Comparison of ENCODE assay signal across 26 cellular contexts in genomic region chr14:31124197-31124596, GRCh38.
DNase-seq lines count a peak whose midpoint lies in the region; ATAC-seq and TF ChIP-seq lines count a peak whose summit lies in the region.
"Had no signal": no experiment of that assay in that cellular context is flagged by ENCODE, and none has a peak within 500 bp of the region (broad histone marks: within the 10 kb centered on the region; RNA-seq: fewer than 3 reads in every experiment).

No MANE protein-coding gene starts in this region.

- H3K27me3 Mint-ChIP-seq in activated CD4-positive, alpha-beta T cell treated with anti-CD3 and anti-CD28 coated beads, Interleukin-2, amount 10 ng/mL, durations not matched to agents 7 days and 5 days, result no peaks in the 10 kb centered on the region
- no peaks in the 10 kb centered on the region for H3K27me3 Mint-ChIP-seq in naive thymus-derived CD8-positive, alpha-beta T cell

- H3K4me1 ChIP-seq in HUES64 (ENCODE audit: insufficient read depth, low read length), result peaks cover 24% of the 10 kb centered on the region
- H3K4me1 ChIP-seq in spleen, result peaks cover 0 to 37% (median 23%) of the 10 kb centered on the region in 6 donors
- H3K4me1 ChIP-seq: gastroesophageal sphincter, uterus had no signal

- no peaks in the 10 kb centered on the region for H3K27me3 ChIP-seq in HUES64 (ENCODE audit: insufficient read depth, low read length)
- no peaks in the 10 kb centered on the region for H3K27me3 ChIP-seq in spleen (replicated peaks in 1 of 7)
- H3K27me3 ChIP-seq: cardiac muscle cell, dorsolateral prefrontal cortex, gastroesophageal sphincter, uterus had no signal

- H3K4me3 ChIP-seq in HUES64 (ENCODE audit: low read length) (no peak overlapping the region), spleen (no peak overlapping the region)
- H3K4me3 ChIP-seq: cardiac muscle cell, dorsolateral prefrontal cortex, gastroesophageal sphincter, uterus had no signal

- no peak for TF ChIP-seq POLR2A in spleen (IDR thresholded peaks at IDR 0.05)

- POLR2A ChIA-PET in activated CD4-positive, alpha-beta T cell treated with anti-CD3 and anti-CD28 coated beads, Interleukin-2, amount 10 ng/mL, durations not matched to agents 7 days and 5 days (lab: Charles Lee), result no interaction called here
- POLR2A ChIA-PET in naive thymus-derived CD8-positive, alpha-beta T cell (lab: Charles Lee), result interaction anchor here (0.9 to 1.1 kb wide), 3 partner anchors 84 to 98 kb away, joined by 3 to 5 read pairs (median 5); partner anchors contain the start of genes AP4S1, HECTD1 and STRN3

- peaks cover 58% of the 10 kb centered on the region for H3K36me3 Mint-ChIP-seq in activated CD4-positive, alpha-beta T cell treated with anti-CD3 and anti-CD28 coated beads, Interleukin-2, amount 10 ng/mL, durations not matched to agents 7 days and 5 days (ENCODE audit: low read depth)
- peaks cover 8 to 31% of the 10 kb centered on the region in 2 donors for H3K36me3 Mint-ChIP-seq in activated naive CD4-positive, alpha-beta T cell treated with anti-CD3 and anti-CD28 coated beads, Interleukin-2, amount 50 U/mL, for 72 hours
- peaks cover 8 to 76% (median 38%) of the 10 kb centered on the region in 3 donors for H3K36me3 Mint-ChIP-seq in naive thymus-derived CD8-positive, alpha-beta T cell

- peak overlapping the region; percentile 15 for H3K4me3 Mint-ChIP-seq in activated CD4-positive, alpha-beta T cell treated with anti-CD3 and anti-CD28 coated beads, Interleukin-2, amount 10 ng/mL, durations not matched to agents 7 days and 5 days
- peak overlapping the region; percentile 9 to 63 (median 50) for H3K4me3 Mint-ChIP-seq in naive thymus-derived CD8-positive, alpha-beta T cell
- H3K4me3 Mint-ChIP-seq: nephron progenitor cell had no signal

- TF ChIP-seq CTCF in spleen (IDR thresholded peaks at IDR 0.05 in 8 of 11, conservative IDR thresholded peaks at IDR 0.05 in 3 of 11), result no peak

- H3K4me1 Mint-ChIP-seq in activated CD4-positive, alpha-beta T cell treated with anti-CD3 and anti-CD28 coated beads, Interleukin-2, amount 10 ng/mL, durations not matched to agents 7 days and 5 days, result peaks cover 47% of the 10 kb centered on the region
- H3K4me1 Mint-ChIP-seq in naive thymus-derived CD8-positive, alpha-beta T cell, result peaks cover 14 to 48% (median 35%) of the 10 kb centered on the region in 4 donors
- H3K4me1 Mint-ChIP-seq: nephron progenitor cell had no signal

- H3K9me3 ChIP-seq in HUES64 (ENCODE audit: insufficient read depth, low read depth, low read length), result no peaks in the 10 kb centered on the region
- H3K9me3 ChIP-seq in spleen, result no peaks in the 10 kb centered on the region
- H3K9me3 ChIP-seq: gastroesophageal sphincter, uterus had no signal

- peak overlapping the region; percentile 51 for H3K27ac Mint-ChIP-seq in activated CD4-positive, alpha-beta T cell treated with anti-CD3 and anti-CD28 coated beads, Interleukin-2, amount 10 ng/mL, durations not matched to agents 7 days and 5 days
- no peak overlapping the region for H3K27ac Mint-ChIP-seq in activated naive CD4-positive, alpha-beta T cell treated with anti-CD3 and anti-CD28 coated beads, Interleukin-2, amount 50 U/mL, for 72 hours
- H3K27ac Mint-ChIP-seq in naive thymus-derived CD8-positive, alpha-beta T cell, result peak overlapping the region in 8 of 10 donors; percentile 0 to 89 (median 28)
- H3K27ac Mint-ChIP-seq: nephron progenitor cell had no signal

- ATAC-seq in activated naive CD4-positive, alpha-beta T cell treated with anti-CD3 and anti-CD28 coated beads, Interleukin-2, amount 50 U/mL, for 72 hours, result peak; percentile 54 to 79
- peak; percentile 89 to 92 for ATAC-seq in naive thymus-derived CD8-positive, alpha-beta T cell
- ATAC-seq in HG02840 (IDR thresholded peaks at IDR 0.05; ENCODE audit: low FRiP score, unreplicated experiment), result no peak
- ATAC-seq: gastroesophageal sphincter, PC-3 had no signal

- CTCF ChIA-PET in activated CD4-positive, alpha-beta T cell treated with anti-CD3 and anti-CD28 coated beads, Interleukin-2, amount 10 ng/mL, durations not matched to agents 7 days and 5 days (lab: Charles Lee), result interaction anchor here (0.5 to 0.7 kb wide), 2 partner anchors 75 to 84 kb away, joined by 3 to 4 read pairs; no protein-coding TSS in a partner anchor

- H3K27ac ChIP-seq in HUES64 (ENCODE audit: low read depth, low read length) (peak overlapping the region; percentile 85; the same call in 1 of the 2 replicates), spleen (no peak overlapping the region)
- H3K27ac ChIP-seq: cardiac muscle cell, dorsolateral prefrontal cortex, gastroesophageal sphincter, uterus had no signal

- intact Hi-C loops in spleen (cut with DNase I; ENCODE audit: low total_unique reads), result no loop called here

- WGBS in HUES64, result 95% methylated on average over 3 of the region's 3 CpGs
- 48 to 77% (median 70%) methylated on average over 3 of the region's 3 CpGs for WGBS in spleen, 5 donors

- H3K36me3 ChIP-seq in HUES64 (ENCODE audit: insufficient read depth, low read length) (peaks cover 86% of the 10 kb centered on the region), spleen (peaks cover 2 to 100% (median 81%) of the 10 kb centered on the region in 6 donors)
- H3K36me3 ChIP-seq: uterus had no signal

- no peak overlapping the region for H3K9ac ChIP-seq in HUES64 (ENCODE audit: low read depth, low read length)

- H3K9me3 Mint-ChIP-seq in activated CD4-positive, alpha-beta T cell treated with anti-CD3 and anti-CD28 coated beads, Interleukin-2, amount 10 ng/mL, durations not matched to agents 7 days and 5 days, result no peaks in the 10 kb centered on the region
- no peaks in the 10 kb centered on the region for H3K9me3 Mint-ChIP-seq in activated naive CD4-positive, alpha-beta T cell treated with anti-CD3 and anti-CD28 coated beads, Interleukin-2, amount 50 U/mL, for 72 hours
- H3K9me3 Mint-ChIP-seq in naive thymus-derived CD8-positive, alpha-beta T cell, result no peaks in the 10 kb centered on the region
- H3K9me3 Mint-ChIP-seq: nephron progenitor cell had no signal

- peak; percentile 75 for DNase-seq in activated CD4-positive, alpha-beta T cell treated with anti-CD3 and anti-CD28 coated beads, Interleukin-2, amount 10 ng/mL, durations not matched to agents 7 days and 5 days
- DNase-seq in activated CD4-positive, alpha-beta T cell treated with anti-CD3 and anti-CD28 coated beads, Interleukin-2, amount 50 U/mL, for 1 hour, result no peak
- DNase-seq in activated naive CD4-positive, alpha-beta T cell treated with anti-CD3 and anti-CD28 coated beads, Interleukin-2, amount 50 U/mL, for 72 hours (ENCODE audit: low spot score in 2 of 2), result peak in 1 of 2 donors; percentile 22
- DNase-seq in naive thymus-derived CD8-positive, alpha-beta T cell, result peak in 6 of 10 donors; percentile 19 to 87 (median 72)
- DNase-seq in spleen (no peak), NCI-H2227 (lab: John Stamatoyannopoulos, UW; ENCODE audit: unreplicated experiment) (no peak)
- DNase-seq: activated CD4-positive, CD25-positive, alpha-beta regulatory T cell; amygdala; C1 segment of cervical spinal cord; dorsolateral prefrontal cortex; erythroblast; HCEC 1CT; mesenchymal stem cell; NCI-H1436 treated with DMSO at 0.1 percent for 48 hours; NCI-H2171; NCI-H748 treated with DMSO at 0.1 percent for 48 hours; nephron progenitor cell; PC-3; SIG-M5; stimulated activated CD4-positive, alpha-beta T cell treated with anti-CD3 and anti-CD28 coated beads, Interleukin-4, amount 100 ng/mL, for 4 hours; substantia nigra; uterus had no signal

Comparison
In these comparisons a context has a peak if more than half of its experiments do, and no peak if none do; other contexts are left out.
1. DNase-seq: peak in activated CD4-positive, alpha-beta T cell treated with anti-CD3 and anti-CD28 coated beads, Interleukin-2, amount 10 ng/mL, durations not matched to agents 7 days and 5 days (single experiment) and naive thymus-derived CD8-positive, alpha-beta T cell (6 of 10); none in activated CD4-positive, alpha-beta T cell treated with anti-CD3 and anti-CD28 coated beads, Interleukin-2, amount 50 U/mL, for 1 hour (single experiment), spleen (single experiment) and NCI-H2227 (single experiment).
2. H3K27ac Mint-ChIP-seq: peak in activated CD4-positive, alpha-beta T cell treated with anti-CD3 and anti-CD28 coated beads, Interleukin-2, amount 10 ng/mL, durations not matched to agents 7 days and 5 days (single experiment) and naive thymus-derived CD8-positive, alpha-beta T cell (8 of 10); none in activated naive CD4-positive, alpha-beta T cell treated with anti-CD3 and anti-CD28 coated beads, Interleukin-2, amount 50 U/mL, for 72 hours (0 of 2).